Comparison of ENCODE assay signal across 22 cellular contexts in the genomic region with DNA sequence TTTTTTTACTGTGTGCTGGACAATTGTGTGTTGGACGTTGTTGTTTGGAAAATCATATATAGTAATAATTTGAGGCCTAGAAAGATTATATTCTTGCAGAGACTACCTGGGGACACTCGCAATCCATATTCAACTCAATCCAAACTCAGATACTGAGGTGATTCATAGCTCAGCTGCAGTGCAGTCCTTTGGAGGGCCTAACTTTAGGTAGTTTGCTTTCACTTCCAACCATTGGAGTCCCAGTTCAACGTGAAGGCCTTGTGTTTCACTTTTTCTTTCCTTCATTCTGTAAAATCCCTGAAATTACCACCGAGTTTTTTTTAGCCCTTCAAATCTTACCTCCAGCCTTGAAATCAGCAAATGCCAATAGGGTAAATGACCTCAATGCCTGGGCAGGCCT. TPM values are rescaled to one million over a fixed set of nuclear protein-coding genes. Genes with fewer than 3 reads are reported as not detected.
DNase-seq lines count a peak whose midpoint lies in the region; ATAC-seq and TF ChIP-seq lines count a peak whose summit lies in the region.
"Had no signal": no experiment of that assay in that cellular context is flagged by ENCODE, and none has a peak within 500 bp of the region (broad histone marks: within the 10 kb centered on the region; RNA-seq: fewer than 3 reads in every experiment).

No MANE protein-coding gene starts in this region.

- no peaks in the 10 kb centered on the region for H3K9me3 ChIP-seq in adrenal gland (replicated peaks in 1 of 3)

- no peak overlapping the region for H3K27ac ChIP-seq in ACC112 (ENCODE audit: low read depth, low read length)
- peak overlapping the region in 3 of 5 donors; percentile 33 to 60 (median 45) for H3K27ac ChIP-seq in adrenal gland
- H3K27ac ChIP-seq: 22Rv1 had no signal

- peak overlapping the region; percentile 26 for H2AFZ ChIP-seq in ACC112 (ENCODE audit: low read length, unreplicated experiment)

- no peak for TF ChIP-seq CTCF in adrenal gland (IDR thresholded peaks at IDR 0.05)

- H3K4me3 ChIP-seq in ACC112 (ENCODE audit: low read depth, low read length): no peak overlapping the region
- peak overlapping the region in 1 of 4 donors; percentile 16 for H3K4me3 ChIP-seq in adrenal gland
- H3K4me3 ChIP-seq: K562 had no signal

- no peaks in the 10 kb centered on the region for H3K79me2 ChIP-seq in ACC112 (ENCODE audit: control insufficient read depth, insufficient read depth, low read length, unreplicated experiment)

- H3K36me3 ChIP-seq in ACC112 (ENCODE audit: insufficient read depth, low read length) (no peaks in the 10 kb centered on the region), adrenal gland (replicated peaks in 1 of 2) (no peaks in the 10 kb centered on the region)

- H3K4me1 ChIP-seq in ACC112 (ENCODE audit: control insufficient read depth, insufficient read depth, low read length, unreplicated experiment): no peaks in the 10 kb centered on the region
- no peaks in the 10 kb centered on the region for H3K4me1 ChIP-seq in adrenal gland (replicated peaks in 1 of 2)

- WGBS in adrenal gland, 4 donors: 50 to 66% (median 56%) methylated on average over 4 of the region's 4 CpGs

- DNase-seq in adrenal gland (peak in 3 of 7 donors; percentile 22 to 34 (median 31)), HT-29 (ENCODE audit: low spot score) (no peak), RPMI8226 (no peak), DMS53 (lab: John Stamatoyannopoulos, UW) (no peak)
- DNase-seq: CD4-positive, CD25-positive, alpha-beta regulatory T cell; COR-L47; DMS 273 treated with DMSO at 0.1 percent for 48 hours; GDM1; HCEC 1CT; NCI-H187; NCI-H2107; NCI-H510A; NCI-H748 treated with DMSO at 0.1 percent for 48 hours; SHP77 treated with DMSO at 0.1 percent for 48 hours; T-helper 1 cell had no signal

- intact Hi-C loops in adrenal gland (cut with DNase I): loop anchor here (5.0 kb wide), 1 partner anchor 248 kb away; no protein-coding TSS in a partner anchor

- H3K27me3 ChIP-seq in ACC112 (ENCODE audit: insufficient read depth, low read length) (no peaks in the 10 kb centered on the region), adrenal gland (no peaks in the 10 kb centered on the region)

- TF ChIP-seq POLR2A in adrenal gland (IDR thresholded peaks at IDR 0.05): peak in 1 of 2 donors; percentile 13

- peak; percentile 52 for ATAC-seq in GM19351 (IDR thresholded peaks at IDR 0.05; ENCODE audit: unreplicated experiment)
- ATAC-seq in HG02798 (IDR thresholded peaks at IDR 0.05; ENCODE audit: poor library complexity, unreplicated experiment): peak; percentile 48
- no peak for ATAC-seq in HG03095 (IDR thresholded peaks at IDR 0.05; ENCODE audit: unreplicated experiment)
- ATAC-seq: K562 had no signal

RNA-seq across cellular contexts. Expression of a gene that starts 32.3 kb away (rescaled TPM):
- 100 to 1,000 TPM in 4 of 8 donors, 10 to 100 TPM in 4; 28.4 to 174 (median 97.3) TPM for total RNA-seq in adrenal gland
- 10 to 100 TPM in 1 of 3 donors, 1 to 10 TPM in 2; 4.8 to 14.9 (median 8.4) TPM for polyA plus RNA-seq in adrenal gland
- not detected in 2 replicates for total RNA-seq in HT-29 (2014; rRNA removed; shearing (Covaris generic))
- total RNA-seq: CD4-positive, CD25-positive, alpha-beta regulatory T cell; OCI-LY7 had no signal
- polyA plus RNA-seq: CD4-positive, CD25-positive, alpha-beta regulatory T cell; K562 had no signal

Comparison
In these comparisons a context has a peak if more than half of its experiments do, and no peak if none do; other contexts are left out.
1. RNA of a gene that starts 32.3 kb away (total RNA-seq): 28.4 to 174 TPM in adrenal gland; not detected in HT-29; every median in the first group is over 10 times any median in the second.